ENCODE assay signal across 15 cellular contexts in the genomic region with DNA sequence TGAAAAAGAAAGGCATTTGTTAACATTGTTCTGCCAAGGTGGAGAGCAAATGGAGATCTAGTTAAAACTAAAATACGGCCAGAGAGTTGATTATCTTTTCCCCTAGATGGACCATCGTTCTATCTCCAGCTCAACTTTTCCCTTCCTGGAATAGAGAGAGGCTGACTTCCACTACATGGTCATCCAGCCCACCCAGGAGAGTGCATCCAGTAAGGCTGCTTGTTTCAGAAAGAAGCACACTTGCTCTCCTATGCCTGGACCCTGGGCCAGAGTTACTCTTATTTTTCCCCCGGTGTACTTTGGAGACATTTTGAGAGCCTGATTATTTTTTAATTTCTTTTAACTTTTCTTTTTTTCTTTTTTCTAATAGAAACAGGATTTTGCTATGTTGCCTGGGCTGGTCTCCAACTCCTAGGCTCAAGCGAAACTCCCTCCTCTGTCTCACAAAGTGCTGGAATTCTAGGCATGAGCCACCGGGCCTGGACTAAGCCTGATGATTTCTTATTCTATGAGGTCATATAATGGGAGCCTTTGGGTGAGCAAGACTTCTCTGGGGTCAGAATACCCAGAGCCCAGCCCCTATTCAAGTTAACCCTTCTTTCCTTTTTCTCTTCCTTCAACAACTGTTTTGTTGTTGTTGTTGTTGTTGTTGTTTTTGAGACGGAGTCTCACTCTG.
DNase-seq lines count a peak whose midpoint lies in the region; ATAC-seq and TF ChIP-seq lines count a peak whose summit lies in the region.
"Had no signal": no experiment of that assay in that cellular context is flagged by ENCODE, and none has a peak within 500 bp of the region (broad histone marks: within the 10 kb centered on the region; RNA-seq: fewer than 3 reads in every experiment).

No MANE protein-coding gene starts in this region.

- H3K4me3 ChIP-seq in AG04450 (ENCODE audit: low read depth, low read length) = no peak overlapping the region
- no peak overlapping the region for H3K4me3 ChIP-seq in adrenal gland
- no peak overlapping the region for H3K4me3 ChIP-seq in PC-3 (ENCODE audit: low read length)
- H3K4me3 ChIP-seq: SK-N-MC had no signal

- H3K27ac ChIP-seq in AG04450 (ENCODE audit: low read depth, low read length) = peak overlapping the region; percentile 58
- H3K27ac ChIP-seq in adrenal gland = peak overlapping the region in 2 of 5 donors; percentile 32 to 53
- no peak overlapping the region for H3K27ac ChIP-seq in PC-3 (ENCODE audit: low read length)
- H3K27ac ChIP-seq: SK-N-MC had no signal

- ATAC-seq in PC-3 = no peak

- no TSS peak for BruUV-seq in PC-3 (replicated peaks; lab: Mats Ljungman, UMichigan)

- H4K20me1 ChIP-seq in PC-3 (ENCODE audit: low read length) = no peaks in the 10 kb centered on the region

- no peaks in the 10 kb centered on the region for H3K27me3 ChIP-seq in AG04450 (ENCODE audit: control insufficient read depth, insufficient read depth, low read length)
- no peaks in the 10 kb centered on the region for H3K27me3 ChIP-seq in adrenal gland
- H3K27me3 ChIP-seq in PC-3 (ENCODE audit: low read length) = no peaks in the 10 kb centered on the region

- TF ChIP-seq POLR2A in adrenal gland (IDR thresholded peaks at IDR 0.05) = no peak

- CTCF ChIA-PET in AG04450 (lab: Charles Lee) = no interaction called here
- CTCF ChIA-PET in PC-3 (lab: Charles Lee) = no interaction called here

- no peak overlapping the region for H3K4me2 ChIP-seq in PC-3 (ENCODE audit: low read length)

- intact Hi-C loops in adrenal gland (cut with DNase I) = no loop called here
- intact Hi-C loops in posterior vena cava (cut with DNase I) = no loop called here
- intact Hi-C loops in PC-3 (cut with micrococcal nuclease) = no loop called here

- H3K9me2 ChIP-seq in PC-3 (replicated peaks; ENCODE audit: low read length) = no peaks in the 10 kb centered on the region

- WGBS in adrenal gland, 4 donors = 57 to 71% (median 65%) methylated on average over 6 of the region's 6 CpGs

- no peaks in the 10 kb centered on the region for H3K4me1 ChIP-seq in adrenal gland (replicated peaks in 1 of 2)
- no peaks in the 10 kb centered on the region for H3K4me1 ChIP-seq in PC-3 (ENCODE audit: insufficient read depth, low read length)

- no peak overlapping the region for H3K9ac ChIP-seq in PC-3 (ENCODE audit: low read length)

- DNase-seq in AG04450 (ENCODE audit: low read depth, low spot score) = peak; percentile 63
- DNase-seq in adrenal gland = peak in 6 of 7 donors; percentile 21 to 60 (median 30)
- DNase-seq in fibroblast of the conjunctiva (ENCODE audit: low read depth) = peak; percentile 51
- DNase-seq in posterior vena cava (ENCODE audit: low spot score) = peak; percentile 84
- no peak for DNase-seq in HuH-7.5 (ENCODE audit: low spot score)
- DNase-seq in stimulated activated naive CD4-positive, alpha-beta T cell (lab: John Stamatoyannopoulos, UW) = no peak
- DNase-seq in PC-3 = no peak
- no peak for DNase-seq in NCI-H1417 treated with DMSO at 0.1 percent for 48 hours (lab: John Stamatoyannopoulos, UW)
- DNase-seq: activated T-cell treated with anti-CD3 and anti-CD28 coated beads, Interleukin-2, amount 50 U/mL, for 24 hours; foreskin melanocyte; immature natural killer cell; Karpas-422; NCI-H1930; stimulated activated CD4-positive, alpha-beta T cell treated with anti-CD3 and anti-CD28 coated beads, Interleukin-12 subunit alpha, Interleukin-12 subunit beta, amount 100 ng/mL, for 4 hours had no signal

- H2AFZ ChIP-seq in PC-3 (ENCODE audit: low read length) = no peak overlapping the region

- POLR2A ChIA-PET in AG04450 (lab: Yijun Ruan, JAX) = interaction anchor here (0.6 kb wide), 1 partner anchor 263 kb away, joined by 5 read pairs; no protein-coding TSS in a partner anchor
- POLR2A ChIA-PET in PC-3 (lab: Charles Lee; ENCODE audit: unreplicated experiment) = no interaction called here

- no peaks in the 10 kb centered on the region; the same call in 1 of the 2 replicates for H3K9me3 ChIP-seq in AG04450 (ENCODE audit: control insufficient read depth, insufficient read depth, low read length)
- no peaks in the 10 kb centered on the region for H3K9me3 ChIP-seq in adrenal gland (replicated peaks in 1 of 3)
- H3K9me3 ChIP-seq in PC-3 (ENCODE audit: low read length) = no peaks in the 10 kb centered on the region

- no peaks in the 10 kb centered on the region for H3K36me3 ChIP-seq in adrenal gland (replicated peaks in 1 of 2)
- no peaks in the 10 kb centered on the region for H3K36me3 ChIP-seq in PC-3 (ENCODE audit: low read depth, low read length)

- TF ChIP-seq CTCF in AG04450 (IDR thresholded peaks at IDR 0.05; ENCODE audit: low read depth, low read length) (no peak), adrenal gland (IDR thresholded peaks at IDR 0.05) (no peak), PC-3 (conservative IDR thresholded peaks at IDR 0.05; ENCODE audit: low read depth, low read length) (no peak)

- no peaks in the 10 kb centered on the region for H3K79me2 ChIP-seq in PC-3 (ENCODE audit: low read length)

- no peaks in the 10 kb centered on the region for H3F3A ChIP-seq in PC-3 (ENCODE audit: low read length, unreplicated experiment)

Comparison
In these comparisons a context has a peak if more than half of its experiments do, and no peak if none do; other contexts are left out.
1. DNase-seq: peak in AG04450 (single experiment), adrenal gland (6 of 7), fibroblast of the conjunctiva (single experiment) and posterior vena cava (single experiment); none in HuH-7.5 (single experiment), stimulated activated naive CD4-positive, alpha-beta T cell (0 of 6), PC-3 (single experiment) and NCI-H1417 treated with DMSO at 0.1 percent for 48 hours (single experiment).